In genomic region chr18:76348267-76349066, GRCh38 we compare ENCODE assay signal across 10 cellular contexts.
DNase-seq lines count a peak whose midpoint lies in the region; ATAC-seq and TF ChIP-seq lines count a peak whose summit lies in the region.
"Had no signal": no experiment of that assay in that cellular context is flagged by ENCODE, and none has a peak within 500 bp of the region (broad histone marks: within the 10 kb centered on the region; RNA-seq: fewer than 3 reads in every experiment).

No MANE protein-coding gene starts in this region.

- H2BK12ac ChIP-seq in trophoblast cell (ENCODE audit: low read length): no peak overlapping the region

- peak overlapping the region; percentile 59 for H3K4me2 ChIP-seq in trophoblast cell (ENCODE audit: low read length)

- no peaks in the 10 kb centered on the region for H3K79me1 ChIP-seq in trophoblast cell (ENCODE audit: low read length)

- no peak overlapping the region for H2AK5ac ChIP-seq in trophoblast cell (ENCODE audit: low read length)

- H3K4me3 ChIP-seq in endocrine pancreas (ENCODE audit: control insufficient read depth, insufficient read depth, low read length) (peak overlapping the region; percentile 2), trophoblast cell (ENCODE audit: low read depth, low read length) (no peak overlapping the region), brain microvascular endothelial cell (ENCODE audit: low read depth, low read length) (no peak overlapping the region)

- no peak overlapping the region for H3K14ac ChIP-seq in trophoblast cell (ENCODE audit: low read length)

- H3K79me2 ChIP-seq in trophoblast cell (ENCODE audit: control insufficient read depth, insufficient read depth, low read length, poor library complexity): no peaks in the 10 kb centered on the region

- no CpG with 5 or more reads among the region's 27 CpGs for WGBS in trophoblast cell (ENCODE audit: extremely low coverage, insufficient coverage, insufficient read length)

- H3K27me3 ChIP-seq in endocrine pancreas (ENCODE audit: control insufficient read depth, insufficient read depth, low read length) (no peaks in the 10 kb centered on the region), trophoblast cell (ENCODE audit: insufficient read depth, low read length) (no peaks in the 10 kb centered on the region), brain microvascular endothelial cell (replicated peaks) (no peaks in the 10 kb centered on the region)
- H3K27me3 ChIP-seq: neutrophil had no signal

- no peak overlapping the region for H4K12ac ChIP-seq in trophoblast cell (ENCODE audit: low read depth, low read length)

- no peaks in the 10 kb centered on the region for H3K9me3 ChIP-seq in endocrine pancreas (ENCODE audit: control insufficient read depth, low read length)
- peaks cover 2% of the 10 kb centered on the region for H3K9me3 ChIP-seq in trophoblast cell (ENCODE audit: insufficient read depth, low read depth, low read length)
- H3K9me3 ChIP-seq: neutrophil had no signal

- H3K18ac ChIP-seq in trophoblast cell (ENCODE audit: low read length): no peak overlapping the region

- H3K9ac ChIP-seq in endocrine pancreas (ENCODE audit: control insufficient read depth, insufficient read depth, low read length) (peak overlapping the region; percentile 60), trophoblast cell (ENCODE audit: low read length) (no peak overlapping the region)

- DNase-seq in NCI-H345 (lab: John Stamatoyannopoulos, UW): peak; percentile 77
- no peak for DNase-seq in trophoblast cell
- no peak for DNase-seq in UCSD-AML1 (lab: John Stamatoyannopoulos, UW; ENCODE audit: unreplicated experiment)
- no peak for DNase-seq in activated effector memory CD4-positive, alpha-beta T cell treated with anti-CD3 and anti-CD28 coated beads, Interleukin-2, amount 50 U/mL, for 16 hours
- DNase-seq in brain microvascular endothelial cell: no peak
- no peak for DNase-seq in NCI-H446 (lab: John Stamatoyannopoulos, UW)
- DNase-seq: NK-92 treated with Interleukin-12 subunit alpha and Interleukin-12 subunit beta, amount 100 ng/mL, for 24 hours had no signal

- in situ Hi-C loops in brain microvascular endothelial cell (cut with HindIII; ENCODE audit: low pct_ligation_motif_present, low sequenced_read_pairs): no loop called here

- no peak overlapping the region for H3K4ac ChIP-seq in trophoblast cell (ENCODE audit: low read depth, low read length)

- H4K8ac ChIP-seq in trophoblast cell (ENCODE audit: low read depth, low read length): no peak overlapping the region

- H3K36me3 ChIP-seq in endocrine pancreas (ENCODE audit: control insufficient read depth, insufficient read depth, low read length) (no peaks in the 10 kb centered on the region), trophoblast cell (ENCODE audit: control insufficient read depth in 1 of 2, insufficient read depth in 2 of 2, low read length in 2 of 2) (no peaks in the 10 kb centered on the region), brain microvascular endothelial cell (replicated peaks) (no peaks in the 10 kb centered on the region)
- H3K36me3 ChIP-seq: neutrophil had no signal

- ATAC-seq in GM19023 (IDR thresholded peaks at IDR 0.05; ENCODE audit: unreplicated experiment): peak; percentile 6

- H3K4me1 ChIP-seq in endocrine pancreas (ENCODE audit: control insufficient read depth, insufficient read depth, low read length) (no peaks in the 10 kb centered on the region), trophoblast cell (ENCODE audit: control insufficient read depth in 1 of 2, insufficient read depth in 2 of 2, low read length in 2 of 2) (peaks cover 0 to 3% of the 10 kb centered on the region in 2 experiments)

- no peak overlapping the region for H4K91ac ChIP-seq in trophoblast cell (ENCODE audit: low read depth, low read length)

- H2BK120ac ChIP-seq in trophoblast cell (ENCODE audit: insufficient read depth, low read length, poor library complexity): no peak overlapping the region

- H3K23ac ChIP-seq in trophoblast cell (ENCODE audit: low read length): no peak overlapping the region

- no peak overlapping the region for H2AFZ ChIP-seq in trophoblast cell (ENCODE audit: insufficient read depth, low read length, poor library complexity)

- H2BK5ac ChIP-seq in trophoblast cell (ENCODE audit: low read depth, low read length, poor library complexity): no peak overlapping the region

- H3K27ac ChIP-seq in trophoblast cell (ENCODE audit: low read depth, low read length) (no peak overlapping the region), brain microvascular endothelial cell (no peak overlapping the region)
- H3K27ac ChIP-seq: neutrophil had no signal

- no peak for TF ChIP-seq CTCF in brain microvascular endothelial cell (IDR thresholded peaks at IDR 0.05; ENCODE audit: low read depth, low read length, missing control alignments)
